In genomic region chr11:109984634-109985289, GRCh38 we compare ENCODE assay signal across 10 cellular contexts.
DNase-seq lines count a peak whose midpoint lies in the region; ATAC-seq, FAIRE-seq and TF ChIP-seq lines count a peak whose summit lies in the region.
"Had no signal": no experiment of that assay in that cellular context is flagged by ENCODE, and none has a peak within 500 bp of the region (broad histone marks: within the 10 kb centered on the region; RNA-seq: fewer than 3 reads in every experiment).

No MANE protein-coding gene starts in this region.

- intact Hi-C loops in right lobe of liver (cut with DNase I) = no loop called here
- intact Hi-C loops in HepG2 (cut with micrococcal nuclease; ENCODE audit: unreplicated experiment) = no loop called here

- no peaks in the 10 kb centered on the region for H3K36me3 ChIP-seq in right lobe of liver
- no peaks in the 10 kb centered on the region for H3K36me3 ChIP-seq in HepG2 (replicated peaks in 1 of 2; ENCODE audit: control insufficient read depth in 1 of 2, insufficient read depth in 2 of 2, low read length in 2 of 2)

- no peaks in the 10 kb centered on the region for H4K20me1 ChIP-seq in HepG2 (ENCODE audit: insufficient read depth, low read length)

- ATAC-seq in right lobe of liver = peak in 3 of 4 donors; percentile 34 to 64 (median 60)
- no peak for ATAC-seq in HepG2
- ATAC-seq in HG02981 (IDR thresholded peaks at IDR 0.05; ENCODE audit: unreplicated experiment) = peak; percentile 99
- no peak for ATAC-seq in omental fat pad (ENCODE audit: low FRiP score)

- H3K4me2 ChIP-seq in HepG2 (ENCODE audit: low read depth, low read length) = no peak overlapping the region

- TF ChIP-seq CTCF in right lobe of liver (IDR thresholded peaks at IDR 0.05) (no peak), HepG2 (CRISPR knock-in tag; IDR thresholded peaks at IDR 0.05) (no peak), omental fat pad (IDR thresholded peaks at IDR 0.05) (no peak)

- in situ Hi-C loops in HepG2 (cut with HindIII; ENCODE audit: extremely low pct_ligation_motif_present, low pct_unique_long_range_greater_than_20kb) = no loop called here

- no peak overlapping the region for H2AFZ ChIP-seq in HepG2 (ENCODE audit: low read length)

- CTCF ChIA-PET in HepG2 (lab: Yijun Ruan, JAX; ENCODE audit: low intra/inter-chr PET ratio, low total read pairs) = no interaction called here

- no TSS peak for BruUV-seq in HepG2 (replicated peaks; lab: Mats Ljungman, UMichigan)

- H3K27me3 ChIP-seq in right lobe of liver = no peaks in the 10 kb centered on the region
- H3K27me3 ChIP-seq in HepG2 (ENCODE audit: control insufficient read depth in 1 of 2, insufficient read depth in 2 of 2, low read length in 2 of 2) = no peaks in the 10 kb centered on the region

- H3K4me1 ChIP-seq in right lobe of liver (no peaks in the 10 kb centered on the region), HepG2 (ENCODE audit: insufficient read depth, low read length) (no peaks in the 10 kb centered on the region)

- 52% methylated on average over 6 of the region's 6 CpGs for WGBS in right lobe of liver (ENCODE audit: insufficient coverage, low coverage, low lambda C conversion rate, missing lambda C conversion rate)
- 23% methylated on average over 6 of the region's 6 CpGs for WGBS in HepG2 (ENCODE audit: low lambda C conversion rate)

- no peak for FAIRE-seq in HepG2 (lab: Jason Lieb, UNC)

- no peak for TF ChIP-seq RAD21 in HepG2 (CRISPR knock-in tag; IDR thresholded peaks at IDR 0.05)

- no peaks in the 10 kb centered on the region for H3K79me2 ChIP-seq in HepG2 (ENCODE audit: insufficient read depth, low read length)

- H3K9ac ChIP-seq in HepG2 (ENCODE audit: insufficient read depth, low read depth, low read length) = no peak overlapping the region

- TF ChIP-seq POLR2A in right lobe of liver (IDR thresholded peaks at IDR 0.05) = no peak
- TF ChIP-seq POLR2A in HepG2 (IDR thresholded peaks at IDR 0.05; ENCODE audit: insufficient read depth in 1 of 2, low read depth in 2 of 2, low read length in 2 of 2) = no peak

- TF ChIP-seq EP300 in HepG2 (IDR thresholded peaks at IDR 0.05; ENCODE audit: low read depth in 2 of 2, low read length in 2 of 2) = no peak
- TF ChIP-seq EP300 in HepG2 (CRISPR knock-in tag; IDR thresholded peaks at IDR 0.05; ENCODE audit: borderline replicate concordance) = no peak

- H3K27ac ChIP-seq in right lobe of liver (no peak overlapping the region), HepG2 (ENCODE audit: extremely low read length, insufficient read depth, low read length) (no peak overlapping the region)
- H3K27ac ChIP-seq: C4-2B had no signal

- no peaks in the 10 kb centered on the region for H3K9me3 ChIP-seq in right lobe of liver
- H3K9me3 ChIP-seq in HepG2 (ENCODE audit: low read length) = no peaks in the 10 kb centered on the region

- POLR2A ChIA-PET in HepG2 (lab: Yijun Ruan, JAX) = no interaction called here

- DNase-seq in right lobe of liver (no peak), HepG2 (ENCODE audit: low spot score) (no peak), OCI-M1 (lab: John Stamatoyannopoulos, UW) (peak; percentile 92), anterior cingulate cortex (lab: John Stamatoyannopoulos, UW) (no peak), NCI-H82 treated with DMSO at 0.1 percent for 48 hours (lab: John Stamatoyannopoulos, UW; ENCODE audit: unreplicated experiment) (no peak), omental fat pad (ENCODE audit: low spot score) (no peak)
- no peak for DNase-seq in effector CD4-positive, alpha-beta T cell
- DNase-seq: IMR-90 had no signal

- H3K4me3 ChIP-seq in right lobe of liver (no peak overlapping the region), HepG2 (replicated peaks in 1 of 3; ENCODE audit: insufficient read depth in 1 of 3, low read depth in 2 of 3, low read length in 3 of 3) (no peak overlapping the region)

TF ChIP-seq in HepG2, 621 proteins besides CTCF, POLR2A, EP300 and RAD21:
- TF ChIP-seq, protein P1, sequence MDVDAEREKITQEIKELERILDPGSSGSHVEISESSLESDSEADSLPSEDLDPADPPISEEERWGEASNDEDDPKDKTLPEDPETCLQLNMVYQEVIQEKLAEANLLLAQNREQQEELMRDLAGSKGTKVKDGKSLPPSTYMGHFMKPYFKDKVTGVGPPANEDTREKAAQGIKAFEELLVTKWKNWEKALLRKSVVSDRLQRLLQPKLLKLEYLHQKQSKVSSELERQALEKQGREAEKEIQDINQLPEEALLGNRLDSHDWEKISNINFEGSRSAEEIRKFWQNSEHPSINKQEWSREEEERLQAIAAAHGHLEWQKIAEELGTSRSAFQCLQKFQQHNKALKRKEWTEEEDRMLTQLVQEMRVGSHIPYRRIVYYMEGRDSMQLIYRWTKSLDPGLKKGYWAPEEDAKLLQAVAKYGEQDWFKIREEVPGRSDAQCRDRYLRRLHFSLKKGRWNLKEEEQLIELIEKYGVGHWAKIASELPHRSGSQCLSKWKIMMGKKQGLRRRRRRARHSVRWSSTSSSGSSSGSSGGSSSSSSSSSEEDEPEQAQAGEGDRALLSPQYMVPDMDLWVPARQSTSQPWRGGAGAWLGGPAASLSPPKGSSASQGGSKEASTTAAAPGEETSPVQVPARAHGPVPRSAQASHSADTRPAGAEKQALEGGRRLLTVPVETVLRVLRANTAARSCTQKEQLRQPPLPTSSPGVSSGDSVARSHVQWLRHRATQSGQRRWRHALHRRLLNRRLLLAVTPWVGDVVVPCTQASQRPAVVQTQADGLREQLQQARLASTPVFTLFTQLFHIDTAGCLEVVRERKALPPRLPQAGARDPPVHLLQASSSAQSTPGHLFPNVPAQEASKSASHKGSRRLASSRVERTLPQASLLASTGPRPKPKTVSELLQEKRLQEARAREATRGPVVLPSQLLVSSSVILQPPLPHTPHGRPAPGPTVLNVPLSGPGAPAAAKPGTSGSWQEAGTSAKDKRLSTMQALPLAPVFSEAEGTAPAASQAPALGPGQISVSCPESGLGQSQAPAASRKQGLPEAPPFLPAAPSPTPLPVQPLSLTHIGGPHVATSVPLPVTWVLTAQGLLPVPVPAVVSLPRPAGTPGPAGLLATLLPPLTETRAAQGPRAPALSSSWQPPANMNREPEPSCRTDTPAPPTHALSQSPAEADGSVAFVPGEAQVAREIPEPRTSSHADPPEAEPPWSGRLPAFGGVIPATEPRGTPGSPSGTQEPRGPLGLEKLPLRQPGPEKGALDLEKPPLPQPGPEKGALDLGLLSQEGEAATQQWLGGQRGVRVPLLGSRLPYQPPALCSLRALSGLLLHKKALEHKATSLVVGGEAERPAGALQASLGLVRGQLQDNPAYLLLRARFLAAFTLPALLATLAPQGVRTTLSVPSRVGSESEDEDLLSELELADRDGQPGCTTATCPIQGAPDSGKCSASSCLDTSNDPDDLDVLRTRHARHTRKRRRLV (CRISPR knock-in tag; IDR thresholded peaks at IDR 0.05) = no peak

Comparison
In these comparisons a context has a peak if more than half of its experiments do, and no peak if none do; other contexts are left out.
1. ATAC-seq: peak in right lobe of liver (3 of 4) and HG02981 (single experiment); none in HepG2 (single experiment) and omental fat pad (single experiment).